8 cellular contexts compared by ENCODE assay signal in genomic region chr2:172465417-172466334, GRCh38. TPM values are rescaled to one million over a fixed set of nuclear protein-coding genes. Genes with fewer than 3 reads are reported as not detected.
DNase-seq lines count a peak whose midpoint lies in the region; ATAC-seq and TF ChIP-seq lines count a peak whose summit lies in the region.

No MANE protein-coding gene starts in this region.

- H4K20me1 ChIP-seq in IMR-90 (ENCODE audit: insufficient read depth, low read length) (no peaks in the 10 kb centered on the region), OCI-LY7 (ENCODE audit: insufficient read depth, low read length) (no peaks in the 10 kb centered on the region)

- TF ChIP-seq RAD21 in IMR-90 (IDR thresholded peaks at IDR 0.05; ENCODE audit: low read length) = peak; percentile 97

- no peak overlapping the region for H4K91ac ChIP-seq in IMR-90 (ENCODE audit: insufficient read depth, low read depth, low read length)

- POLR2A ChIA-PET in IMR-90 (lab: Charles Lee; ENCODE audit: unreplicated experiment) = no interaction called here
- POLR2A ChIA-PET in OCI-LY7 (lab: Charles Lee) = no interaction called here
- POLR2A ChIA-PET in naive thymus-derived CD4-positive, alpha-beta T cell (lab: Charles Lee) = interaction anchor here (1.1 to 33.2 kb wide), 7 partner anchors 11 to 292 kb away, joined by 3 to 862 read pairs (median 5); partner anchors contain the start of gene ITGA6

- H2AFZ ChIP-seq in IMR-90 (replicated peaks; ENCODE audit: low read length, poor library complexity) = peak overlapping the region; percentile 70
- no peak overlapping the region for H2AFZ ChIP-seq in OCI-LY7 (ENCODE audit: low read length)

- no TSS peak for BruUV-seq in IMR-90 (replicated peaks; lab: Mats Ljungman, UMichigan)
- no TSS peak for BruUV-seq in OCI-LY7 (replicated peaks; lab: Mats Ljungman, UMichigan)

- H3K4me2 ChIP-seq in IMR-90 (ENCODE audit: low read depth, low read length) = peak overlapping the region; percentile 94
- H3K4me2 ChIP-seq in OCI-LY7 (ENCODE audit: low read length) = no peak overlapping the region

- no peak overlapping the region for H2AK5ac ChIP-seq in IMR-90 (ENCODE audit: low read depth, low read length)

- H3K9ac ChIP-seq in IMR-90 (ENCODE audit: low read depth, low read length) = peak overlapping the region; percentile 39; the same call in 1 of the 2 replicates

- 0 out of 2 replicates have a peak, but pooled peaks have one; percentile 39 for TF ChIP-seq POLR2A in IMR-90 (IDR thresholded peaks at IDR 0.05; ENCODE audit: low read depth, low read length)

- H3K14ac ChIP-seq in IMR-90 (replicated peaks; ENCODE audit: low read depth, low read length) = peak overlapping the region; percentile 73; the same call in 1 of the 2 replicates

- in situ Hi-C loops in IMR-90 (cut with MboI; ENCODE audit: low sequenced_read_pairs) = loop anchor here (10.0 to 25.0 kb wide), 3 partner anchors 653 to 891 kb away; no protein-coding TSS in a partner anchor

- peaks cover 54 to 97% (median 84%) of the 10 kb centered on the region in 7 donors for H3K4me1 Mint-ChIP-seq in naive thymus-derived CD4-positive, alpha-beta T cell
- H3K4me1 Mint-ChIP-seq in stimulated activated naive B cell treated with anti-CD40 and anti-IgM and Interleukin-4, amounts not matched to agents 10 μg/mL and 1 μg/mL and 100 μg/mL, for 72 hours = peaks cover 28 to 39% of the 10 kb centered on the region in 2 donors

- peaks cover 2% of the 10 kb centered on the region; the same call in 1 of the 2 replicates for H3K36me3 ChIP-seq in IMR-90 (ENCODE audit: control insufficient read depth, insufficient read depth, low read length)
- no peaks in the 10 kb centered on the region for H3K36me3 ChIP-seq in OCI-LY7 (ENCODE audit: insufficient read depth, low read length)
- peaks cover 5 to 10% (median 10%) of the 10 kb centered on the region in 3 experiments for H3K36me3 ChIP-seq in naive thymus-derived CD4-positive, alpha-beta T cell (ENCODE audit: control insufficient read depth in 2 of 3, insufficient read depth in 3 of 3, low read length in 3 of 3)

- CTCF ChIA-PET in IMR-90 (lab: Yijun Ruan, JAX) (interaction anchor here (0.6 to 2.3 kb wide), 9 partner anchors 15 to 295 kb away, joined by 3 to 8 read pairs (median 4); no protein-coding TSS in a partner anchor), OCI-LY7 (lab: Charles Lee; ENCODE audit: unreplicated experiment) (no interaction called here)
- CTCF ChIA-PET in naive thymus-derived CD4-positive, alpha-beta T cell (lab: Charles Lee) = interaction anchor here (0.8 to 15.5 kb wide), 9 partner anchors 10 to 293 kb away, joined by 3 to 673 read pairs (median 7); partner anchors contain the start of gene ITGA6

- peaks cover 6% of the 10 kb centered on the region for H3K4me1 ChIP-seq in IMR-90 (ENCODE audit: control insufficient read depth, insufficient read depth, low read length)
- peaks cover 19% of the 10 kb centered on the region for H3K4me1 ChIP-seq in OCI-LY7 (ENCODE audit: insufficient read depth, low read length, poor library complexity, severe bottlenecking)
- H3K4me1 ChIP-seq in naive thymus-derived CD4-positive, alpha-beta T cell (ENCODE audit: control insufficient read depth in 2 of 2, insufficient read depth in 2 of 2, low read length in 2 of 2) = peaks cover 50 to 54% of the 10 kb centered on the region in 2 donors

- H3K79me1 ChIP-seq in IMR-90 (ENCODE audit: low read depth in 1 of 2, low read length in 2 of 2) = peaks cover 22 to 36% of the 10 kb centered on the region in 2 experiments; a peak in 3 of 4 replicates

- no peaks in the 10 kb centered on the region for H3K27me3 ChIP-seq in IMR-90 (ENCODE audit: control insufficient read depth, insufficient read depth, low read length)
- no peaks in the 10 kb centered on the region for H3K27me3 ChIP-seq in naive thymus-derived CD4-positive, alpha-beta T cell (ENCODE audit: control insufficient read depth in 2 of 2, insufficient read depth in 2 of 2, low read length in 2 of 2)

- peak overlapping the region in 1 of 2 experiments; percentile 14; a peak in 1 of 4 replicates for H4K8ac ChIP-seq in IMR-90 (ENCODE audit: low read depth in 2 of 2, low read length in 2 of 2)

- H2BK20ac ChIP-seq in IMR-90 (ENCODE audit: low read depth, low read length) = peak overlapping the region; percentile 12; the same call in 1 of the 2 replicates

- no peaks in the 10 kb centered on the region for H3K79me2 ChIP-seq in OCI-LY7 (ENCODE audit: insufficient read depth, low read depth, low read length)

- peaks cover 9 to 37% (median 23%) of the 10 kb centered on the region in 5 donors for H3K36me3 Mint-ChIP-seq in naive thymus-derived CD4-positive, alpha-beta T cell
- H3K36me3 Mint-ChIP-seq in stimulated activated naive B cell treated with anti-CD40 and anti-IgM and Interleukin-4, amounts not matched to agents 10 μg/mL and 1 μg/mL and 100 μg/mL, for 72 hours = no peaks in the 10 kb centered on the region

- peak overlapping the region; percentile 62 for H3K4ac ChIP-seq in IMR-90 (ENCODE audit: low read depth, low read length)

- no peaks in the 10 kb centered on the region for H3K9me3 ChIP-seq in IMR-90 (ENCODE audit: control insufficient read depth, insufficient read depth, low read length)
- no peaks in the 10 kb centered on the region for H3K9me3 ChIP-seq in OCI-LY7 (ENCODE audit: low read length)
- no peaks in the 10 kb centered on the region for H3K9me3 ChIP-seq in naive thymus-derived CD4-positive, alpha-beta T cell (ENCODE audit: control insufficient read depth in 2 of 3, low read length in 3 of 3)

- intact Hi-C loops in IMR-90 (cut with micrococcal nuclease) = loop anchor here (1.0 to 10.0 kb wide), 8 partner anchors 245 to 1491 kb away; partner anchors contain the start of gene DLX2
- intact Hi-C loops in OCI-LY7 (cut with micrococcal nuclease; ENCODE audit: unreplicated experiment) = loop anchor here (1.0 to 10.0 kb wide), 5 partner anchors 247 to 891 kb away; no protein-coding TSS in a partner anchor
- intact Hi-C loops in naive thymus-derived CD4-positive, alpha-beta T cell (cut with micrococcal nuclease) = loop anchor here (1.0 to 10.0 kb wide), 12 partner anchors 19 to 891 kb away; partner anchors contain the start of gene HAT1 (in 1 of the 2)

- peaks cover 0 to 2% (median 0%) of the 10 kb centered on the region in 5 donors for H3K27me3 Mint-ChIP-seq in naive thymus-derived CD4-positive, alpha-beta T cell
- H3K27me3 Mint-ChIP-seq in stimulated activated naive B cell treated with anti-CD40 and anti-IgM and Interleukin-4, amounts not matched to agents 10 μg/mL and 1 μg/mL and 100 μg/mL, for 72 hours = no peaks in the 10 kb centered on the region

- dilution Hi-C loops in IMR-90 (cut with HindIII; ENCODE audit: low sequenced_read_pairs, unreplicated experiment) = no loop called here

- no peaks in the 10 kb centered on the region for H3K9me2 ChIP-seq in OCI-LY7 (ENCODE audit: insufficient read depth, low read length)

- WGBS in IMR-90 (ENCODE audit: extremely low coverage in 2 of 2, insufficient read length in 1 of 2), 2 experiments = no CpG with 5 or more reads among the region's 24 CpGs

- no peak overlapping the region for H3K56ac ChIP-seq in IMR-90 (ENCODE audit: extremely low read depth, insufficient read depth, low read length)

- peak; percentile 73 for DNase-seq in Daoy (ENCODE audit: low read depth)
- DNase-seq in IMR-90 = peak; percentile 89
- peak; percentile 68 for DNase-seq in OCI-LY7 (ENCODE audit: low spot score)
- DNase-seq in activated T-cell treated with anti-CD3 and anti-CD28 coated beads for 24 hours (ENCODE audit: low read depth) = peak; percentile 66
- DNase-seq in epithelial cell of proximal tubule (ENCODE audit: low read depth) = no peak
- DNase-seq in naive thymus-derived CD4-positive, alpha-beta T cell = peak in 8 of 9 donors; percentile 58 to 83 (median 76)
- peak; percentile 48 for DNase-seq in stimulated activated naive B cell treated with anti-CD40 and anti-IgM and Interleukin-4, amounts not matched to agents 10 μg/mL and 1 μg/mL and 100 μg/mL, for 72 hours

- peak overlapping the region; percentile 28 for H2AK9ac ChIP-seq in IMR-90 (replicated peaks; ENCODE audit: low read depth, low read length, poor library complexity)

- no peak overlapping the region for H3K23ac ChIP-seq in IMR-90 (ENCODE audit: low read depth, low read length)

- H3K27ac ChIP-seq in IMR-90 (ENCODE audit: insufficient read depth, low read length) (peak overlapping the region; percentile 44), OCI-LY7 (ENCODE audit: low read depth, low read length, poor library complexity, severe bottlenecking) (no peak overlapping the region)
- H3K27ac ChIP-seq in naive thymus-derived CD4-positive, alpha-beta T cell (ENCODE audit: low read depth, low read length) = peak overlapping the region; percentile 69

- H3K4me3 Mint-ChIP-seq in naive thymus-derived CD4-positive, alpha-beta T cell = peak overlapping the region; percentile 21 to 93 (median 84)
- H3K4me3 Mint-ChIP-seq in stimulated activated naive B cell treated with anti-CD40 and anti-IgM and Interleukin-4, amounts not matched to agents 10 μg/mL and 1 μg/mL and 100 μg/mL, for 72 hours = no peak overlapping the region

- H3K9me1 ChIP-seq in IMR-90 (ENCODE audit: insufficient read depth, low read length) = peaks cover 5% of the 10 kb centered on the region; the same call in 1 of the 2 replicates

- H2BK15ac ChIP-seq in IMR-90 (ENCODE audit: low read depth, low read length) = no peak overlapping the region

- peak overlapping the region; percentile 0 for H2BK5ac ChIP-seq in IMR-90 (ENCODE audit: low read depth, low read length, poor library complexity, severe bottlenecking)

- TF ChIP-seq CTCF in IMR-90 (conservative IDR thresholded peaks at IDR 0.05; ENCODE audit: low read depth, low read length) (peak; percentile 95), OCI-LY7 (conservative IDR thresholded peaks at IDR 0.05; ENCODE audit: low read length) (peak; percentile 92), epithelial cell of proximal tubule (conservative IDR thresholded peaks at IDR 0.05; ENCODE audit: low read depth, low read length) (peak; percentile 97)

- H3K4me3 ChIP-seq in IMR-90 (ENCODE audit: insufficient read depth, low read depth, low read length) (peak overlapping the region; percentile 46), OCI-LY7 (ENCODE audit: low read depth, low read length, poor library complexity, severe bottlenecking) (no peak overlapping the region), epithelial cell of proximal tubule (ENCODE audit: low read depth, low read length) (no peak overlapping the region)
- H3K4me3 ChIP-seq in naive thymus-derived CD4-positive, alpha-beta T cell (ENCODE audit: low read length) = peak overlapping the region; percentile 68

- peak overlapping the region; percentile 37 for H2BK120ac ChIP-seq in IMR-90 (ENCODE audit: low read depth, low read length)

- no peak overlapping the region for H4K5ac ChIP-seq in IMR-90 (ENCODE audit: low read depth, low read length)

- no peaks in the 10 kb centered on the region for H3K9me3 Mint-ChIP-seq in naive thymus-derived CD4-positive, alpha-beta T cell
- H3K9me3 Mint-ChIP-seq in stimulated activated naive B cell treated with anti-CD40 and anti-IgM and Interleukin-4, amounts not matched to agents 10 μg/mL and 1 μg/mL and 100 μg/mL, for 72 hours = no peaks in the 10 kb centered on the region

- peak overlapping the region; percentile 34 to 98 (median 91) for H3K27ac Mint-ChIP-seq in naive thymus-derived CD4-positive, alpha-beta T cell
- H3K27ac Mint-ChIP-seq in stimulated activated naive B cell treated with anti-CD40 and anti-IgM and Interleukin-4, amounts not matched to agents 10 μg/mL and 1 μg/mL and 100 μg/mL, for 72 hours = no peak overlapping the region

- ATAC-seq in IMR-90 (ENCODE audit: low read depth) (peak; percentile 91), HG02840 (IDR thresholded peaks at IDR 0.05; ENCODE audit: low FRiP score, unreplicated experiment) (no peak)
- peak; percentile 65 for ATAC-seq in naive thymus-derived CD4-positive, alpha-beta T cell
- peak; percentile 63 to 72 for ATAC-seq in stimulated activated naive B cell treated with anti-CD40 and anti-IgM and Interleukin-4, amounts not matched to agents 10 μg/mL and 1 μg/mL and 100 μg/mL, for 72 hours (replicated peaks)

- no peak overlapping the region for H3K18ac ChIP-seq in IMR-90 (ENCODE audit: low read depth, low read length)

RNA-seq across cellular contexts. Expression of gene ITGA6, which starts 38.3 kb away (rescaled TPM):
- 27.4 and 42.4 TPM in 2 replicates for total RNA-seq in Daoy (2014; rRNA removed; shearing (Covaris generic))
- total RNA-seq in IMR-90 (2012; rRNA removed) (43.9 and 88.3 TPM in 2 replicates), OCI-LY7 (2022) (0.24 and 0.38 TPM in 2 replicates), epithelial cell of proximal tubule (87.0 and 100 TPM in 2 replicates)
- 10.7 and 12.5 TPM in 2 replicates for polyA plus RNA-seq in IMR-90 (2012; rRNA removed)
- polyA plus RNA-seq in IMR-90 (2012; cell fraction: cytosol; rRNA removed) = 2.7 and 5.4 TPM in 2 replicates
- polyA plus RNA-seq in IMR-90 (2012; cell fraction: nucleus; rRNA removed; ENCODE audit: low replicate concordance) = 3.5 and 9.3 TPM in 2 replicates
- not detected in 2 replicates for total RNA-seq in OCI-LY7 (2014; rRNA removed; shearing (Covaris generic))
- 100 to 1,000 TPM in 4 of 5 experiments, 10 to 100 TPM in 1; 13.1 to 179 (median 135) TPM for total RNA-seq in naive thymus-derived CD4-positive, alpha-beta T cell
- polyA plus RNA-seq in naive thymus-derived CD4-positive, alpha-beta T cell = 100 to 1,000 TPM in 1 of 2 donors, 10 to 100 TPM in 1; 98.9 to 102 TPM

Comparison
In these comparisons a context has a peak if more than half of its experiments do, and no peak if none do; other contexts are left out.
1. H3K4me3 ChIP-seq: peak in IMR-90 (single experiment) and naive thymus-derived CD4-positive, alpha-beta T cell (single experiment); none in OCI-LY7 (single experiment) and epithelial cell of proximal tubule (single experiment).
2. H3K4me3 Mint-ChIP-seq: peak in naive thymus-derived CD4-positive, alpha-beta T cell (10 of 10); none in stimulated activated naive B cell treated with anti-CD40 and anti-IgM and Interleukin-4, amounts not matched to agents 10 μg/mL and 1 μg/mL and 100 μg/mL, for 72 hours (0 of 2).
3. RNA of gene ITGA6, which starts 38.3 kb away (total RNA-seq): 13.1 to 179 TPM in naive thymus-derived CD4-positive, alpha-beta T cell, 87.0 to 100 TPM in epithelial cell of proximal tubule, 43.9 to 88.3 TPM in IMR-90 and 27.4 to 42.4 TPM in Daoy; 0.24 to 0.38 TPM in OCI-LY7; every median in the first group is over 10 times any median in the second.
4. Peak in every context shown above with its lines, with median percentiles within 50 percentile points of each other: CTCF ChIP-seq.